ENCODE assay signal across 30 cellular contexts in genomic region chr16:76226481-76226880, GRCh38. TPM values are rescaled to one million over a fixed set of nuclear protein-coding genes. Genes with fewer than 3 reads are reported as not detected.
"Had no signal": no experiment of that assay in that cellular context is flagged by ENCODE, and none has a peak within 500 bp of the region (broad histone marks: within the 10 kb centered on the region; RNA-seq: fewer than 3 reads in every experiment).

No MANE protein-coding gene starts in this region.

- H3K27ac Mint-ChIP-seq: naive thymus-derived CD4-positive, alpha-beta T cell; nephron; stimulated activated naive B cell treated with anti-CD40 and anti-IgM and Interleukin-4, amounts not matched to agents 10 μg/mL and 1 μg/mL and 100 μg/mL, for 72 hours had no signal

- H3K9ac ChIP-seq: parathyroid adenoma had no signal

- H3K27me3 Mint-ChIP-seq: naive thymus-derived CD4-positive, alpha-beta T cell; stimulated activated naive B cell treated with anti-CD40 and anti-IgM and Interleukin-4, amounts not matched to agents 10 μg/mL and 1 μg/mL and 100 μg/mL, for 72 hours had no signal

- H3K4me1 Mint-ChIP-seq: naive thymus-derived CD4-positive, alpha-beta T cell; stimulated activated naive B cell treated with anti-CD40 and anti-IgM and Interleukin-4, amounts not matched to agents 10 μg/mL and 1 μg/mL and 100 μg/mL, for 72 hours had no signal

- H3K4me3 ChIP-seq: heart right ventricle, left lung, lower lobe of right lung, mucosa of descending colon, right atrium auricular region, right lobe of liver, stomach, testis, thyroid gland, transverse colon, upper lobe of right lung had no signal

- H3K27ac ChIP-seq: heart right ventricle, left lung, lower lobe of right lung, neutrophil, parathyroid adenoma, right atrium auricular region, right lobe of liver, stomach, testis, thyroid gland, transverse colon, upper lobe of right lung had no signal

- H3K79me2 ChIP-seq: parathyroid adenoma had no signal

- H3K27me3 ChIP-seq: heart right ventricle, left lung, neutrophil, right atrium auricular region, right lobe of liver, stomach, testis, thyroid gland, transverse colon, upper lobe of right lung had no signal

- H3K9me3 ChIP-seq: heart right ventricle, left lung, lower lobe of right lung, mucosa of descending colon, neutrophil, right atrium auricular region, right lobe of liver, stomach, testis, thyroid gland, transverse colon, upper lobe of right lung had no signal

- H3K4me1 ChIP-seq: heart right ventricle, left lung, lower lobe of right lung, parathyroid adenoma, right atrium auricular region, stomach, testis, thyroid gland, transverse colon, upper lobe of right lung had no signal

- H3K36me3 Mint-ChIP-seq: stimulated activated naive B cell treated with anti-CD40 and anti-IgM and Interleukin-4, amounts not matched to agents 10 μg/mL and 1 μg/mL and 100 μg/mL, for 72 hours had no signal

- H3K36me3 ChIP-seq: heart right ventricle, left lung, lower lobe of right lung, neutrophil, right atrium auricular region, right lobe of liver, stomach, thyroid gland, transverse colon, upper lobe of right lung had no signal

- H2AFZ ChIP-seq: parathyroid adenoma had no signal

- H3K4me3 Mint-ChIP-seq: naive thymus-derived CD4-positive, alpha-beta T cell; nephron; neural crest cell; stimulated activated naive B cell treated with anti-CD40 and anti-IgM and Interleukin-4, amounts not matched to agents 10 μg/mL and 1 μg/mL and 100 μg/mL, for 72 hours had no signal

- DNase-seq: heart right ventricle; hippocampal formation; left colon; left lung; lower lobe of right lung; midbrain; mucosa of descending colon; naive thymus-derived CD4-positive, alpha-beta T cell; occipital lobe; right lobe of liver; stimulated activated CD4-positive, alpha-beta T cell treated with anti-CD3 and anti-CD28 coated beads, Interleukin-12 subunit alpha, Interleukin-12 subunit beta, amount 100 ng/mL, for 4 hours; stimulated activated CD4-positive, alpha-beta T cell treated with anti-CD3 and anti-CD28 coated beads, Interleukin-15, amount 100 ng/mL, for 24 hours; stimulated activated CD4-positive, alpha-beta T cell treated with anti-CD3 and anti-CD28 coated beads, Interleukin-2, amount 100 ng/mL, for 24 hours; stimulated activated CD4-positive, alpha-beta T cell treated with anti-CD3 and anti-CD28 coated beads, Interleukin-4, amount 100 ng/mL, for 1 hour; stimulated activated naive B cell treated with anti-CD40 and anti-IgM and Interleukin-4, amounts not matched to agents 10 μg/mL and 1 μg/mL and 100 μg/mL, for 72 hours; stimulated activated naive CD8-positive, alpha-beta T cell treated with anti-CD3 and anti-CD28 coated beads, Interleukin-15, Interleukin-2, amounts not matched to agents 100 U/mL and 50 U/mL, for 24 hours; stomach; testis; thyroid gland; transverse colon; upper lobe of right lung had no signal

RNA-seq across cellular contexts. Expression of gene CNTNAP4, which starts 50.7 kb away (rescaled TPM):
- total RNA-seq: heart right ventricle; kidney; left colon; left lung; lower lobe of right lung; naive thymus-derived CD4-positive, alpha-beta T cell; osteocyte; pulmonary artery endothelial cell; renal cortical epithelial cell; right atrium auricular region; right lobe of liver; thyroid gland; transverse colon; upper lobe of right lung had no signal
- polyA plus RNA-seq: heart right ventricle; naive thymus-derived CD4-positive, alpha-beta T cell; stomach had no signal
